Comparison of ENCODE assay signal across 8 cellular contexts in the genomic region with DNA sequence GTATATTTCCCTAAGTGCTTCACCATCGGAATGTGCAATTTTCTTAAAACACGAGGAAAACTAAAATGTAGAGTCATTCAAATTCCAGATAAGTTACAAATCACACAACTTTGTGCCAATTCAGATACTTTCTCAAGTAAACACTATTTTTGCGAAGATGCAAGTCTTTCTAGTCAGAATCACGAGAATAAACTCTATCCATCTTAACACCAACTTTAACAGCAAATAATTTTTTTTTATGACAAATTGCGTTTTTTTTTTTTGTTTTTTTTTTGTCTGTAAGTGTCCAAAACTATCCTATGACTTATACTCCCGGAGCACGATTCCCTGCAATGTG. TPM values are rescaled to one million over a fixed set of nuclear protein-coding genes. Genes with fewer than 3 reads are reported as not detected.
A peak's percentile ranks its signal among the peaks of the same experiment; 100 is the strongest.
DNase-seq lines count a peak whose midpoint lies in the region; ATAC-seq and TF ChIP-seq lines count a peak whose summit lies in the region.

No MANE protein-coding gene starts in this region.

- intact Hi-C loops in activated T-helper 1 cell treated with anti-CD3 and anti-CD28 coated beads, Interleukin-12 subunit alpha, Interleukin-12 subunit beta, Interleukin-2, Interleukin-4 antibody, amounts not matched to agents 30 ng/mL and 10 ng/mL and 1 ng/mL, durations not matched to agents 14 hours and 24 hours and 36 hours (cut with micrococcal nuclease) = loop anchor here (2.0 to 5.0 kb wide), 2 partner anchors 154 to 204 kb away; no protein-coding TSS in a partner anchor

- DNase-seq in H7 (no peak), omental fat pad (ENCODE audit: low spot score) (no peak), amygdala (lab: John Stamatoyannopoulos, UW) (no peak)
- no peak for DNase-seq in activated T-helper 1 cell treated with anti-CD3 and anti-CD28 coated beads, Interleukin-12 subunit alpha, Interleukin-12 subunit beta, Interleukin-2, Interleukin-4 antibody, amounts not matched to agents 30 ng/mL and 10 ng/mL and 1 ng/mL, durations not matched to agents 14 hours and 24 hours and 36 hours (ENCODE audit: low spot score)
- DNase-seq in stimulated activated naive B cell treated with anti-CD40 and anti-IgM and Interleukin-4, amounts not matched to agents 10 μg/mL and 1 μg/mL and 100 μg/mL, for 72 hours = no peak

- H3K4me3 Mint-ChIP-seq in activated T-helper 1 cell treated with anti-CD3 and anti-CD28 coated beads, Interleukin-12 subunit alpha, Interleukin-12 subunit beta, Interleukin-2, Interleukin-4 antibody, amounts not matched to agents 30 ng/mL and 10 ng/mL and 1 ng/mL, durations not matched to agents 14 hours and 24 hours and 36 hours = peak overlapping the region; percentile 96
- peak overlapping the region; percentile 85 to 95 for H3K4me3 Mint-ChIP-seq in stimulated activated naive B cell treated with anti-CD40 and anti-IgM and Interleukin-4, amounts not matched to agents 10 μg/mL and 1 μg/mL and 100 μg/mL, for 72 hours

- H3K27ac Mint-ChIP-seq in activated T-helper 1 cell treated with anti-CD3 and anti-CD28 coated beads, Interleukin-12 subunit alpha, Interleukin-12 subunit beta, Interleukin-2, Interleukin-4 antibody, amounts not matched to agents 30 ng/mL and 10 ng/mL and 1 ng/mL, durations not matched to agents 14 hours and 24 hours and 36 hours = peak overlapping the region; percentile 98
- H3K27ac Mint-ChIP-seq in stimulated activated naive B cell treated with anti-CD40 and anti-IgM and Interleukin-4, amounts not matched to agents 10 μg/mL and 1 μg/mL and 100 μg/mL, for 72 hours = peak overlapping the region; percentile 94

- H3K36me3 Mint-ChIP-seq in activated T-helper 1 cell treated with anti-CD3 and anti-CD28 coated beads, Interleukin-12 subunit alpha, Interleukin-12 subunit beta, Interleukin-2, Interleukin-4 antibody, amounts not matched to agents 30 ng/mL and 10 ng/mL and 1 ng/mL, durations not matched to agents 14 hours and 24 hours and 36 hours (ENCODE audit: low read depth) = peaks cover 6% of the 10 kb centered on the region
- peaks cover 0 to 3% of the 10 kb centered on the region in 2 donors for H3K36me3 Mint-ChIP-seq in stimulated activated naive B cell treated with anti-CD40 and anti-IgM and Interleukin-4, amounts not matched to agents 10 μg/mL and 1 μg/mL and 100 μg/mL, for 72 hours

- no peaks in the 10 kb centered on the region for H3K27me3 Mint-ChIP-seq in activated T-helper 1 cell treated with anti-CD3 and anti-CD28 coated beads, Interleukin-12 subunit alpha, Interleukin-12 subunit beta, Interleukin-2, Interleukin-4 antibody, amounts not matched to agents 30 ng/mL and 10 ng/mL and 1 ng/mL, durations not matched to agents 14 hours and 24 hours and 36 hours (ENCODE audit: insufficient read depth)
- no peaks in the 10 kb centered on the region for H3K27me3 Mint-ChIP-seq in stimulated activated naive B cell treated with anti-CD40 and anti-IgM and Interleukin-4, amounts not matched to agents 10 μg/mL and 1 μg/mL and 100 μg/mL, for 72 hours

- no peak for ATAC-seq in stimulated activated naive B cell treated with anti-CD40 and anti-IgM and Interleukin-4, amounts not matched to agents 10 μg/mL and 1 μg/mL and 100 μg/mL, for 72 hours (replicated peaks)
- no peak for ATAC-seq in HG02798 (IDR thresholded peaks at IDR 0.05; ENCODE audit: poor library complexity, unreplicated experiment)
- no peak for ATAC-seq in HG02870 (IDR thresholded peaks at IDR 0.05; ENCODE audit: unreplicated experiment)
- no peak for ATAC-seq in omental fat pad (ENCODE audit: low FRiP score)

- no peaks in the 10 kb centered on the region for H3K36me3 ChIP-seq in H7 (replicated peaks; ENCODE audit: control insufficient read depth, insufficient read depth, low read length)

- peaks cover 51% of the 10 kb centered on the region for H3K4me1 Mint-ChIP-seq in activated T-helper 1 cell treated with anti-CD3 and anti-CD28 coated beads, Interleukin-12 subunit alpha, Interleukin-12 subunit beta, Interleukin-2, Interleukin-4 antibody, amounts not matched to agents 30 ng/mL and 10 ng/mL and 1 ng/mL, durations not matched to agents 14 hours and 24 hours and 36 hours (ENCODE audit: low read depth)
- H3K4me1 Mint-ChIP-seq in stimulated activated naive B cell treated with anti-CD40 and anti-IgM and Interleukin-4, amounts not matched to agents 10 μg/mL and 1 μg/mL and 100 μg/mL, for 72 hours = peaks cover 28 to 50% of the 10 kb centered on the region in 2 donors

- no peak for TF ChIP-seq CTCF in omental fat pad (IDR thresholded peaks at IDR 0.05)

- no peaks in the 10 kb centered on the region for H3K27me3 ChIP-seq in H7 (ENCODE audit: control insufficient read depth, insufficient read depth, low read length)

- H3K4me3 ChIP-seq in H7 (ENCODE audit: insufficient read depth, low read depth, low read length) (peak overlapping the region; percentile 74), iPS-11a (ENCODE audit: low read depth, low read length) (peak overlapping the region; percentile 55)

- no peaks in the 10 kb centered on the region for H3K9me3 Mint-ChIP-seq in activated T-helper 1 cell treated with anti-CD3 and anti-CD28 coated beads, Interleukin-12 subunit alpha, Interleukin-12 subunit beta, Interleukin-2, Interleukin-4 antibody, amounts not matched to agents 30 ng/mL and 10 ng/mL and 1 ng/mL, durations not matched to agents 14 hours and 24 hours and 36 hours
- no peaks in the 10 kb centered on the region for H3K9me3 Mint-ChIP-seq in stimulated activated naive B cell treated with anti-CD40 and anti-IgM and Interleukin-4, amounts not matched to agents 10 μg/mL and 1 μg/mL and 100 μg/mL, for 72 hours

RNA-seq across cellular contexts. Expression of gene STAG1, which starts 1.3 kb away (rescaled TPM):
- total RNA-seq in H7 (2014; rRNA removed; shearing (Covaris generic)) = 10.5 and 11.6 TPM in 2 replicates
- 46.5 and 47.1 TPM in 2 replicates for total RNA-seq in activated T-helper 1 cell treated with anti-CD3 and anti-CD28 coated beads, Interleukin-12 subunit alpha, Interleukin-12 subunit beta, Interleukin-2, Interleukin-4 antibody, amounts not matched to agents 30 ng/mL and 10 ng/mL and 1 ng/mL, durations not matched to agents 14 hours and 24 hours and 36 hours
- total RNA-seq in omental fat pad = 10 to 100 TPM; 37.6 to 57.5 (median 41.6) TPM
